Comparison of ENCODE assay signal across 25 cellular contexts in the genomic region with DNA sequence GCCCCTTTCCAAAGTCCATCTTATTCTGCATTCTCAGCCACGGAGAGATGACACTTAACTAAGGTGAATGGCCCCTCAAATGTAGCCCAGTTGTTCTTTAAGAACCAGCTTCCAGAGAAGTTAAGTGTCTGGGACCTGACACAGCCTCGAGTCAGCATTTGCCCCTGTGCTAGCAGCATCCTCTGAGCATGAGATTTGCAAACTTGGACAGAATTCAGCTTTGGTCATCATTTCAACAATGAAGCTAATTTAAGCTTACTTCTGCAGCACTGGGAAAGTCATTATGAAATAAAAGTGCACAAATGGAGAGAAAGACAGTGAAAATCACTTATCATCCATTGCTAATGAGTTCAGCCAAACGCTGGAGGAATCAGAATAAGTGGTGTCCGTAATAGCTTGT.
DNase-seq lines count a peak whose midpoint lies in the region; ATAC-seq and TF ChIP-seq lines count a peak whose summit lies in the region.
"Had no signal": no experiment of that assay in that cellular context is flagged by ENCODE, and none has a peak within 500 bp of the region (broad histone marks: within the 10 kb centered on the region; RNA-seq: fewer than 3 reads in every experiment).

No MANE protein-coding gene starts in this region.

- H4K20me1 ChIP-seq in fibroblast of lung (ENCODE audit: control insufficient read depth, extremely low read depth, insufficient read depth, low read length): no peaks in the 10 kb centered on the region

- peak; percentile 46 for DNase-seq in EH (ENCODE audit: low read depth)
- peak; percentile 19 to 29 for DNase-seq in fibroblast of lung (ENCODE audit: low read depth in 2 of 2)
- DNase-seq in putamen (ENCODE audit: low spot score): peak; percentile 22
- no peak for DNase-seq in stimulated activated naive CD4-positive, alpha-beta T cell treated with Interleukin-2 at 50 U/mL for 16 hours (lab: John Stamatoyannopoulos, UW)
- DNase-seq in GM19240 (ENCODE audit: insufficient read length, low spot score): no peak
- no peak for DNase-seq in upper lobe of right lung
- DNase-seq in omental fat pad (ENCODE audit: low spot score): no peak
- DNase-seq: activated CD4-positive, alpha-beta T cell treated with anti-CD3 and anti-CD28 coated beads, Interleukin-2, amount 10 ng/mL, durations not matched to agents 7 days and 5 days; activated gamma-delta T cell treated with Interleukin-2 at 50 U/mL for 16 hours; CD4-positive, CD25-positive, alpha-beta regulatory T cell; central memory CD4-positive, alpha-beta T cell; effector CD4-positive, alpha-beta T cell; glutamatergic neuron; KG1; left cardiac atrium; mucosa of descending colon; MV-4-11; NCI-H187; NCI-H345; T-helper 2 cell had no signal

- H3K79me2 ChIP-seq in fibroblast of lung (ENCODE audit: control insufficient read depth, insufficient read depth, low read length): no peaks in the 10 kb centered on the region

- H3K27me3 ChIP-seq in fibroblast of lung (ENCODE audit: control insufficient read depth, insufficient read depth, low read length) (no peaks in the 10 kb centered on the region), upper lobe of right lung (no peaks in the 10 kb centered on the region)
- H3K27me3 ChIP-seq: SJSA1, suprapubic skin had no signal

- H3K9me3 ChIP-seq in fibroblast of lung (ENCODE audit: control insufficient read depth, insufficient read depth, low read depth, low read length) (no peaks in the 10 kb centered on the region), upper lobe of right lung (peaks cover 5% of the 10 kb centered on the region)
- H3K9me3 ChIP-seq: SJSA1, suprapubic skin had no signal

- peak; percentile 36; the same call in 1 of the 3 replicates for ATAC-seq in SK-N-SH treated with all-trans-retinoic acid at 6 μM for 48 hours
- no peak for ATAC-seq in upper lobe of right lung
- no peak for ATAC-seq in omental fat pad (ENCODE audit: low FRiP score)
- ATAC-seq: esophagus mucosa, mucosa of descending colon had no signal

- H3K27ac ChIP-seq in fibroblast of lung (ENCODE audit: insufficient read depth, low read length) (no peak overlapping the region), upper lobe of right lung (no peak overlapping the region)
- H3K27ac ChIP-seq: SJSA1, suprapubic skin, VCaP had no signal

- H3K4me1 ChIP-seq in fibroblast of lung (ENCODE audit: control insufficient read depth, extremely low read depth, insufficient read depth, low read length) (no peaks in the 10 kb centered on the region), upper lobe of right lung (no peaks in the 10 kb centered on the region)
- H3K4me1 ChIP-seq: SJSA1, suprapubic skin had no signal

- TF ChIP-seq CTCF in fibroblast of lung (conservative IDR thresholded peaks at IDR 0.05 in 1 of 2, IDR thresholded peaks at IDR 0.05 in 1 of 2; ENCODE audit: low read depth in 1 of 2, low read length in 2 of 2) (no peak), upper lobe of right lung (IDR thresholded peaks at IDR 0.05) (no peak), omental fat pad (IDR thresholded peaks at IDR 0.05) (no peak)

- intact Hi-C loops in upper lobe of right lung (cut with DNase I): no loop called here

- H3K4me3 ChIP-seq in fibroblast of lung (replicated peaks in 1 of 4; ENCODE audit: control extremely low read depth in 1 of 4, insufficient read depth in 1 of 4, low read depth in 3 of 4, low read length in 4 of 4): no peak overlapping the region
- H3K4me3 ChIP-seq in upper lobe of right lung: no peak overlapping the region
- H3K4me3 ChIP-seq: mucosa of descending colon, SJSA1, suprapubic skin had no signal

- H3K36me3 ChIP-seq in fibroblast of lung (ENCODE audit: control insufficient read depth, insufficient read depth, low read length) (no peaks in the 10 kb centered on the region), upper lobe of right lung (peaks cover 16% of the 10 kb centered on the region)

- H3K9ac ChIP-seq in fibroblast of lung (ENCODE audit: insufficient read depth, low read length): no peak overlapping the region

- no peak overlapping the region for H3K4me2 ChIP-seq in fibroblast of lung (ENCODE audit: extremely low read depth, insufficient read depth, low read length)

- H2AFZ ChIP-seq in fibroblast of lung (ENCODE audit: low read length): no peak overlapping the region

TF ChIP-seq in SK-N-SH treated with all-trans-retinoic acid at 6 μM for 48 hours, 23 proteins besides CTCF, POLR2A, EP300 and RAD21:
- TF ChIP-seq, protein P1, sequence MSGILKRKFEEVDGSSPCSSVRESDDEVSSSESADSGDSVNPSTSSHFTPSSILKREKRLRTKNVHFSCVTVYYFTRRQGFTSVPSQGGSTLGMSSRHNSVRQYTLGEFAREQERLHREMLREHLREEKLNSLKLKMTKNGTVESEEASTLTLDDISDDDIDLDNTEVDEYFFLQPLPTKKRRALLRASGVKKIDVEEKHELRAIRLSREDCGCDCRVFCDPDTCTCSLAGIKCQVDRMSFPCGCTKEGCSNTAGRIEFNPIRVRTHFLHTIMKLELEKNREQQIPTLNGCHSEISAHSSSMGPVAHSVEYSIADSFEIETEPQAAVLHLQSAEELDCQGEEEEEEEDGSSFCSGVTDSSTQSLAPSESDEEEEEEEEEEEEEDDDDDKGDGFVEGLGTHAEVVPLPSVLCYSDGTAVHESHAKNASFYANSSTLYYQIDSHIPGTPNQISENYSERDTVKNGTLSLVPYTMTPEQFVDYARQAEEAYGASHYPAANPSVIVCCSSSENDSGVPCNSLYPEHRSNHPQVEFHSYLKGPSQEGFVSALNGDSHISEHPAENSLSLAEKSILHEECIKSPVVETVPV (CRISPR knock-in tag; IDR thresholded peaks at IDR 0.05): no peak
- TF ChIP-seq, protein P2, sequence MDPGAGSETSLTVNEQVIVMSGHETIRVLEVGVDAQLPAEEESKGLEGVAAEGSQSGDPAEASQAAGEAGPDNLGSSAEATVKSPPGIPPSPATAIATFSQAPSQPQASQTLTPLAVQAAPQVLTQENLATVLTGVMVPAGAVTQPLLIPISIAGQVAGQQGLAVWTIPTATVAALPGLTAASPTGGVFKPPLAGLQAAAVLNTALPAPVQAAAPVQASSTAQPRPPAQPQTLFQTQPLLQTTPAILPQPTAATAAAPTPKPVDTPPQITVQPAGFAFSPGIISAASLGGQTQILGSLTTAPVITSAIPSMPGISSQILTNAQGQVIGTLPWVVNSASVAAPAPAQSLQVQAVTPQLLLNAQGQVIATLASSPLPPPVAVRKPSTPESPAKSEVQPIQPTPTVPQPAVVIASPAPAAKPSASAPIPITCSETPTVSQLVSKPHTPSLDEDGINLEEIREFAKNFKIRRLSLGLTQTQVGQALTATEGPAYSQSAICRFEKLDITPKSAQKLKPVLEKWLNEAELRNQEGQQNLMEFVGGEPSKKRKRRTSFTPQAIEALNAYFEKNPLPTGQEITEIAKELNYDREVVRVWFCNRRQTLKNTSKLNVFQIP (CRISPR knock-in tag; IDR thresholded peaks at IDR 0.05; ENCODE audit: borderline replicate concordance, low read depth): no peak
- TF ChIP-seq TOX (CRISPR knock-in tag; IDR thresholded peaks at IDR 0.05; ENCODE audit: borderline replicate concordance): no peak
- no peak for TF ChIP-seq RARB (CRISPR knock-in tag; IDR thresholded peaks at IDR 0.05)
- TF ChIP-seq, protein P3, sequence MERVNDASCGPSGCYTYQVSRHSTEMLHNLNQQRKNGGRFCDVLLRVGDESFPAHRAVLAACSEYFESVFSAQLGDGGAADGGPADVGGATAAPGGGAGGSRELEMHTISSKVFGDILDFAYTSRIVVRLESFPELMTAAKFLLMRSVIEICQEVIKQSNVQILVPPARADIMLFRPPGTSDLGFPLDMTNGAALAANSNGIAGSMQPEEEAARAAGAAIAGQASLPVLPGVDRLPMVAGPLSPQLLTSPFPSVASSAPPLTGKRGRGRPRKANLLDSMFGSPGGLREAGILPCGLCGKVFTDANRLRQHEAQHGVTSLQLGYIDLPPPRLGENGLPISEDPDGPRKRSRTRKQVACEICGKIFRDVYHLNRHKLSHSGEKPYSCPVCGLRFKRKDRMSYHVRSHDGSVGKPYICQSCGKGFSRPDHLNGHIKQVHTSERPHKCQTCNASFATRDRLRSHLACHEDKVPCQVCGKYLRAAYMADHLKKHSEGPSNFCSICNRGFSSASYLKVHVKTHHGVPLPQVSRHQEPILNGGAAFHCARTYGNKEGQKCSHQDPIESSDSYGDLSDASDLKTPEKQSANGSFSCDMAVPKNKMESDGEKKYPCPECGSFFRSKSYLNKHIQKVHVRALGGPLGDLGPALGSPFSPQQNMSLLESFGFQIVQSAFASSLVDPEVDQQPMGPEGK (CRISPR knock-in tag; IDR thresholded peaks at IDR 0.05; ENCODE audit: borderline replicate concordance): no peak
- no peak for TF ChIP-seq ESRRG (CRISPR knock-in tag; IDR thresholded peaks at IDR 0.05)
- TF ChIP-seq ZNF8 (CRISPR knock-in tag; IDR thresholded peaks at IDR 0.05): no peak
- TF ChIP-seq SNAI2 (CRISPR knock-in tag; IDR thresholded peaks at IDR 0.05): no peak
- TF ChIP-seq TCF4 (CRISPR knock-in tag; IDR thresholded peaks at IDR 0.05; ENCODE audit: borderline replicate concordance): no peak
- TF ChIP-seq ZFP3 (CRISPR knock-in tag; IDR thresholded peaks at IDR 0.05): no peak
TF ChIP-seq in SK-N-SH treated with all-trans-retinoic acid at 6 μM for 48 hours: peak in this region for 0.

Comparison
In these comparisons a context has a peak if more than half of its experiments do, and no peak if none do; other contexts are left out.
1. DNase-seq: peak in EH (single experiment), fibroblast of lung (2 of 2) and putamen (single experiment); none in stimulated activated naive CD4-positive, alpha-beta T cell treated with Interleukin-2 at 50 U/mL for 16 hours (single experiment), GM19240 (single experiment), upper lobe of right lung (single experiment) and omental fat pad (single experiment).